ENCODE assay signal across 2 cellular contexts in genomic region chr12:47312147-47312546, GRCh38.
TF ChIP-seq lines count a peak whose summit lies in the region.

No MANE protein-coding gene starts in this region.

TF ChIP-seq in liver, 16 proteins besides CTCF, POLR2A, EP300 and RAD21 (continued from another document):
- no peak for TF ChIP-seq ZBTB33 (IDR thresholded peaks at IDR 0.05)
- no peak for TF ChIP-seq TAF1 (conservative IDR thresholded peaks at IDR 0.05)
- TF ChIP-seq, protein P1, sequence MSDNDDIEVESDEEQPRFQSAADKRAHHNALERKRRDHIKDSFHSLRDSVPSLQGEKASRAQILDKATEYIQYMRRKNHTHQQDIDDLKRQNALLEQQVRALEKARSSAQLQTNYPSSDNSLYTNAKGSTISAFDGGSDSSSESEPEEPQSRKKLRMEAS (IDR thresholded peaks at IDR 0.05) = no peak
- TF ChIP-seq GABPA (IDR thresholded peaks at IDR 0.05 in 1 of 2, conservative IDR thresholded peaks at IDR 0.05 in 1 of 2) = no peak
- TF ChIP-seq SP1 (IDR thresholded peaks at IDR 0.05) = no peak
- TF ChIP-seq JUND (IDR thresholded peaks at IDR 0.05) = no peak
- TF ChIP-seq HNF4G (IDR thresholded peaks at IDR 0.05) = no peak

TF ChIP-seq in HepG2, 621 proteins besides CTCF, POLR2A, EP300 and RAD21 (continued from another document):
- TF ChIP-seq BRF2 (CRISPR knock-in tag; IDR thresholded peaks at IDR 0.05) (no peak), ZGPAT (CRISPR knock-in tag; IDR thresholded peaks at IDR 0.05) (no peak), IKZF1 (IDR thresholded peaks at IDR 0.05) (no peak), ZSCAN12 (CRISPR knock-in tag; IDR thresholded peaks at IDR 0.05) (no peak), MLLT10 (CRISPR knock-in tag; IDR thresholded peaks at IDR 0.05) (no peak), ZNF746 (CRISPR knock-in tag; IDR thresholded peaks at IDR 0.05) (no peak), HCFC1 (IDR thresholded peaks at IDR 0.05; ENCODE audit: low read depth, low read length) (no peak), KAT7 (CRISPR knock-in tag; IDR thresholded peaks at IDR 0.05; ENCODE audit: borderline replicate concordance) (no peak), ZNF598 (CRISPR knock-in tag; IDR thresholded peaks at IDR 0.05; ENCODE audit: borderline replicate concordance) (no peak), ZNF337 (CRISPR knock-in tag; IDR thresholded peaks at IDR 0.05; ENCODE audit: borderline replicate concordance, low read depth) (no peak)
- TF ChIP-seq, protein P2, sequence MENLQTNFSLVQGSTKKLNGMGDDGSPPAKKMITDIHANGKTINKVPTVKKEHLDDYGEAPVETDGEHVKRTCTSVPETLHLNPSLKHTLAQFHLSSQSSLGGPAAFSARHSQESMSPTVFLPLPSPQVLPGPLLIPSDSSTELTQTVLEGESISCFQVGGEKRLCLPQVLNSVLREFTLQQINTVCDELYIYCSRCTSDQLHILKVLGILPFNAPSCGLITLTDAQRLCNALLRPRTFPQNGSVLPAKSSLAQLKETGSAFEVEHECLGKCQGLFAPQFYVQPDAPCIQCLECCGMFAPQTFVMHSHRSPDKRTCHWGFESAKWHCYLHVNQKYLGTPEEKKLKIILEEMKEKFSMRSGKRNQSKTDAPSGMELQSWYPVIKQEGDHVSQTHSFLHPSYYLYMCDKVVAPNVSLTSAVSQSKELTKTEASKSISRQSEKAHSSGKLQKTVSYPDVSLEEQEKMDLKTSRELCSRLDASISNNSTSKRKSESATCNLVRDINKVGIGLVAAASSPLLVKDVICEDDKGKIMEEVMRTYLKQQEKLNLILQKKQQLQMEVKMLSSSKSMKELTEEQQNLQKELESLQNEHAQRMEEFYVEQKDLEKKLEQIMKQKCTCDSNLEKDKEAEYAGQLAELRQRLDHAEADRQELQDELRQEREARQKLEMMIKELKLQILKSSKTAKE (CRISPR knock-in tag; IDR thresholded peaks at IDR 0.05; ENCODE audit: borderline replicate concordance) = no peak
- TF ChIP-seq, protein P3, sequence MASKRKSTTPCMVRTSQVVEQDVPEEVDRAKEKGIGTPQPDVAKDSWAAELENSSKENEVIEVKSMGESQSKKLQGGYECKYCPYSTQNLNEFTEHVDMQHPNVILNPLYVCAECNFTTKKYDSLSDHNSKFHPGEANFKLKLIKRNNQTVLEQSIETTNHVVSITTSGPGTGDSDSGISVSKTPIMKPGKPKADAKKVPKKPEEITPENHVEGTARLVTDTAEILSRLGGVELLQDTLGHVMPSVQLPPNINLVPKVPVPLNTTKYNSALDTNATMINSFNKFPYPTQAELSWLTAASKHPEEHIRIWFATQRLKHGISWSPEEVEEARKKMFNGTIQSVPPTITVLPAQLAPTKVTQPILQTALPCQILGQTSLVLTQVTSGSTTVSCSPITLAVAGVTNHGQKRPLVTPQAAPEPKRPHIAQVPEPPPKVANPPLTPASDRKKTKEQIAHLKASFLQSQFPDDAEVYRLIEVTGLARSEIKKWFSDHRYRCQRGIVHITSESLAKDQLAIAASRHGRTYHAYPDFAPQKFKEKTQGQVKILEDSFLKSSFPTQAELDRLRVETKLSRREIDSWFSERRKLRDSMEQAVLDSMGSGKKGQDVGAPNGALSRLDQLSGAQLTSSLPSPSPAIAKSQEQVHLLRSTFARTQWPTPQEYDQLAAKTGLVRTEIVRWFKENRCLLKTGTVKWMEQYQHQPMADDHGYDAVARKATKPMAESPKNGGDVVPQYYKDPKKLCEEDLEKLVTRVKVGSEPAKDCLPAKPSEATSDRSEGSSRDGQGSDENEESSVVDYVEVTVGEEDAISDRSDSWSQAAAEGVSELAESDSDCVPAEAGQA (IDR thresholded peaks at IDR 0.05; ENCODE audit: low read depth) = no peak
- TF ChIP-seq, protein P3 (CRISPR knock-in tag; IDR thresholded peaks at IDR 0.05; ENCODE audit: borderline replicate concordance) = no peak
- TF ChIP-seq, protein P4, sequence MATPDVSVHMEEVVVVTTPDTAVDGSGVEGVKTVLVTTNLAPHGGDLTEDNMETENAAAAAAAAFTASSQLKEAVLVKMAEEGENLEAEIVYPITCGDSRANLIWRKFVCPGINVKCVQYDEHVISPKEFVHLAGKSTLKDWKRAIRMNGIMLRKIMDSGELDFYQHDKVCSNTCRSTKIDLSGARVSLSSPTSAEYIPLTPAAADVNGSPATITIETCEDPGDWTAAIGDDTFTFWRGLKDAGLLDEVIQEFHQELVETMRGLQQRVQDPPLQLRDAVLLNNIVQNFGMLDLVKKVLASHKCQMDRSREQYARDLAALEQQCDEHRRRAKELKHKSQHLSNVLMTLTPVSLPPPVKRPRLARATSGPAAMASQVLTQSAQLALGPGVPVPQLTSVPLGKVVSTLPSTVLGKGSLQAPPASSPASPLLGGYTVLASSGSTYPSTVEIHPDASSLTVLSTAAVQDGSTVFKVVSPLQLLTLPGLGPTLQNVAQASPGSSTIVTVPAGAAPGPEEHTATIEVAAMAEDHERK (CRISPR knock-in tag; IDR thresholded peaks at IDR 0.05; ENCODE audit: low read depth) = no peak
